Comparison of ENCODE assay signal across 8 cellular contexts in the genomic region with DNA sequence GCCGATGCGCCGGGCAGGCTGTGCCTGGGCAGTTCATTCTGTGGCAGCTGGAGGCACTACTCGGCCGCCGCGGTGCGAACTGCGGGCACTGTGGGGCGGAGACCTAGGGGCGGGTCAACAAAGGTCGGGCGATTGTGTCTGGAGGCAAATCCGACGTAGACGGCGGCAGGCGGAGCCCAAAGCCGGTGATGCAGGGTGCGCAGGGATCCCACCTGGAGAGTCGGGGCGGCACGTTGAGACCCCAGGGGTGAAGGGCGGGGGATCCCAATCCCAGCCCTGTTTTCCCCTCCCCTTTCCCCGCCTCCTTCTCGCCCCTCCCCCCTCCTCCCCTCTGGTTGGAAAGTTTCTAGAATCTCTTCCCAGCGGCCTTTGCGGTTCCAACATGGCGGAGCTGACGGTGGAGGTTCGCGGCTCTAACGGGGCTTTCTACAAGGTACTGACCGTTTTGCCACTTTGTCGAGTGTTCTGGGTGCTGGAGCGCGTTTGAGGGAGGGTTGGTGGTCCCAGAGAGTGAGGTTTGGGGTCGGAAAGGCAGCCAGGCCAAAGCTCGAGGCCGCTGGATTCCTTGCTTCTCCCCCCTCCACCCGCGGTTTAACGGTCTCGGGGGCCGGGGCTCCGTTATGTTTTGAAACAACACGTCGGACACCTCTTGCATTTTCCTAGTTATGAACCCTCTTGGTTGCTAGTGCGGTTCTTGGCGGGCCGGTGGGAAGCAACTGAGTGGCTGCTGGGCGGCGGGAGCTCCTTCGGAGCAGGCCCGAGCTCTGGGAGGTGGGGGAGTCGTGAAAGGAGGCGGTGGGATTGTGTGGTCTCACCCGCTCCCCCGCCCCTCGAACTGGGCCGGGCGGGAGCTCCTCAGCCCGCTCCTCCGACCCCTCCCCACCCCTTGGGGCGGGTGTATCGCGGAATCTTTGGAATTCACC.
A peak's percentile ranks its signal among the peaks of the same experiment; 100 is the strongest.
DNase-seq lines count a peak whose midpoint lies in the region; ATAC-seq and TF ChIP-seq lines count a peak whose summit lies in the region.

A gene (plus strand): TSS at position 367 of the 923 bp plus-strand sequence. CDS start 16 bp downstream, at position 383.

- ATAC-seq in GM19023 (IDR thresholded peaks at IDR 0.05; ENCODE audit: unreplicated experiment), result peak; percentile 100
- ATAC-seq in HG03280 (IDR thresholded peaks at IDR 0.05; ENCODE audit: unreplicated experiment), result peak; percentile 100

- peak; percentile 64 for TF ChIP-seq CTCF in AG10803 (conservative IDR thresholded peaks at IDR 0.05; ENCODE audit: low read length)

- H3K4me3 ChIP-seq in AG10803 (ENCODE audit: low read length), result peak within 1 kb of the TSS; percentile 97

- DNase-seq in AG10803 (ENCODE audit: low read depth), result peak; percentile 78
- DNase-seq in NCI-H345 (lab: John Stamatoyannopoulos, UW), result peak; percentile 92
- DNase-seq in activated CD4-positive, CD25-positive, alpha-beta regulatory T cell (lab: John Stamatoyannopoulos, UW), result peak; percentile 77 to 96 (median 87)
- peak; percentile 87 for DNase-seq in central memory CD4-positive, alpha-beta T cell
- peak; percentile 99 for DNase-seq in islet precursor cell
- DNase-seq in stimulated activated CD4-positive, alpha-beta T cell treated with anti-CD3 and anti-CD28 coated beads, Interleukin-15, amount 100 ng/mL, for 1 hour (ENCODE audit: low read depth in 1 of 2, low spot score in 1 of 2), result peak; percentile 79

Comparison
In these comparisons a context has a peak if more than half of its experiments do, and no peak if none do; other contexts are left out.
1. Peak in every context shown above with its lines: DNase-seq, ATAC-seq and H3K4me3 ChIP-seq.